Comparison of ENCODE assay signal across 2 cellular contexts in the genomic region with DNA sequence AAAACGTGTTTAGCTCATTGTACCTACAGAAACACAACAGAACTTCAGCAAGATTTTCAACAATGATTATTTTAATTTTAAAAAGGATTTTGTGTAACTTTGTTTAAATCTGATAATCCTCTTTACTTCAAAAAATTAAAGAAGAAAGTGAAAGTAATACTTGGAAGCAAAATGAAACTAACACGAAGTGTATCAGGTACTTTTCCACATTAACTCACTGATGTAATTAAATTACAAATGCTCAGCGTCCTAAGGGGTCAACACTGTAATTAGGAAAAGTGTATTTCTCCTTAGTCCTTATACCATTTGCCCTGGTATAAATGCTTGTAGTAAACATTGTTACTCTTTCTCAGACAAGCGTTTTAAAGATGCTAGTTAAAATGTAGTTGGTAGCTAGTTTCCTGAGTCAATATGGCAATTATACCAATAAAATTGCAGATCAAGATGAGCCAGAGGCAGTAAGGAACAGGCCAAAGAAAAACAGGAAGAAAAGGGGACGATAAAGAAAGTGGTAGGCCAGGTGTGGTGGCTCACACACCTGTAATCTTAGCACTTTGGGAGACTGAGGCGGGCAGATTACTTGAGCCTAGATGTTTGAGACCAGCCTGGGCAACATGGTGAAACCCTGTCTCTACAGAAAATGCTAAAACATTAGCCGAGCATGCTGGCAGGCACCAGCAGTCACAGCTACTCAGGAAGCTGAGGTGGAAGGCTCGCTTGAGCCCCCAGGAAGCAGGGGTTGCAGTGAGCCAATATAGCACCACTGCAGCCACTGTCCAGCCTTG.
TF ChIP-seq lines count a peak whose summit lies in the region.

No MANE protein-coding gene starts in this region.

TF ChIP-seq in A549, 52 proteins besides CTCF, POLR2A, EP300 and RAD21 (continued from another document):
- TF ChIP-seq KDM1A (IDR thresholded peaks at IDR 0.05; ENCODE audit: low read depth) = no peak
- no peak for TF ChIP-seq CHD2 (IDR thresholded peaks at IDR 0.05; ENCODE audit: low read length, partially characterized antibody)

TF ChIP-seq in K562, 482 proteins besides CTCF, POLR2A, EP300 and RAD21 (continued from another document):
- TF ChIP-seq, protein P1, sequence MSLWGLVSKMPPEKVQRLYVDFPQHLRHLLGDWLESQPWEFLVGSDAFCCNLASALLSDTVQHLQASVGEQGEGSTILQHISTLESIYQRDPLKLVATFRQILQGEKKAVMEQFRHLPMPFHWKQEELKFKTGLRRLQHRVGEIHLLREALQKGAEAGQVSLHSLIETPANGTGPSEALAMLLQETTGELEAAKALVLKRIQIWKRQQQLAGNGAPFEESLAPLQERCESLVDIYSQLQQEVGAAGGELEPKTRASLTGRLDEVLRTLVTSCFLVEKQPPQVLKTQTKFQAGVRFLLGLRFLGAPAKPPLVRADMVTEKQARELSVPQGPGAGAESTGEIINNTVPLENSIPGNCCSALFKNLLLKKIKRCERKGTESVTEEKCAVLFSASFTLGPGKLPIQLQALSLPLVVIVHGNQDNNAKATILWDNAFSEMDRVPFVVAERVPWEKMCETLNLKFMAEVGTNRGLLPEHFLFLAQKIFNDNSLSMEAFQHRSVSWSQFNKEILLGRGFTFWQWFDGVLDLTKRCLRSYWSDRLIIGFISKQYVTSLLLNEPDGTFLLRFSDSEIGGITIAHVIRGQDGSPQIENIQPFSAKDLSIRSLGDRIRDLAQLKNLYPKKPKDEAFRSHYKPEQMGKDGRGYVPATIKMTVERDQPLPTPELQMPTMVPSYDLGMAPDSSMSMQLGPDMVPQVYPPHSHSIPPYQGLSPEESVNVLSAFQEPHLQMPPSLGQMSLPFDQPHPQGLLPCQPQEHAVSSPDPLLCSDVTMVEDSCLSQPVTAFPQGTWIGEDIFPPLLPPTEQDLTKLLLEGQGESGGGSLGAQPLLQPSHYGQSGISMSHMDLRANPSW (CRISPR knock-in tag; IDR thresholded peaks at IDR 0.05) = 0 out of 2 replicates have a peak, but pooled peaks have one; percentile 15
- TF ChIP-seq KLF13 (tag; IDR thresholded peaks at IDR 0.05; ENCODE audit: borderline replicate concordance, low read depth) (0 out of 2 replicates have a peak, but pooled peaks have one; percentile 3), SUPT5H (IDR thresholded peaks at IDR 0.05) (no peak)
